6 cellular contexts compared by ENCODE assay signal in genomic region chr9:136766410-136767120, GRCh38. TPM values are rescaled to one million over a fixed set of nuclear protein-coding genes. Genes with fewer than 3 reads are reported as not detected.
DNase-seq lines count a peak whose midpoint lies in the region; ATAC-seq lines count a peak whose summit lies in the region.
"Not testable (repeated sequence)": the region's sequence is repeated elsewhere in the genome, so short reads cannot be mapped to it uniquely, and the experiment has no call there.

No MANE protein-coding gene starts in this region.

- not testable (repeated sequence) for H3K36me3 Mint-ChIP-seq in T-helper 17 cell (ENCODE audit: low read depth)

- peaks cover 13% of the 10 kb centered on the region for H3K27me3 Mint-ChIP-seq in T-helper 17 cell

- peaks cover 16% of the 10 kb centered on the region for H3K4me1 Mint-ChIP-seq in T-helper 17 cell

- peak overlapping the region; percentile 82 for H3K4me3 Mint-ChIP-seq in T-helper 17 cell

- DNase-seq in DMS153 (lab: John Stamatoyannopoulos, UW) (peak; percentile 73), NCI-H1417 (lab: John Stamatoyannopoulos, UW) (peak; percentile 56 to 94 (median 78)), T-helper 17 cell (peak; percentile 33 to 47 (median 37)), anterior cingulate cortex (lab: John Stamatoyannopoulos, UW) (peak in 34 of 58 donors; percentile 4 to 61 (median 32)), iris pigment epithelial cell (ENCODE audit: low read depth) (peak; percentile 42)
- DNase-seq in stimulated activated CD4-positive, alpha-beta T cell treated with anti-CD3 and anti-CD28 coated beads, Interleukin-2, amount 100 ng/mL, for 48 hours = peak; percentile 41 to 43

- H3K27ac Mint-ChIP-seq in T-helper 17 cell = peak overlapping the region; percentile 96

- ATAC-seq in T-helper 17 cell = peak; percentile 55

- not testable (repeated sequence) for H3K9me3 ChIP-seq in T-helper 17 cell (ENCODE audit: control insufficient read depth, low read length, poor library complexity, severe bottlenecking)

RNA-seq across cellular contexts. Expression of gene LCN15, which starts 2.2 kb away (rescaled TPM):
- not detected for total RNA-seq in T-helper 17 cell

RNA-seq across cellular contexts. Expression of gene LCN8, which starts 8.5 kb away (rescaled TPM):
- total RNA-seq in T-helper 17 cell = under 1 TPM in 1 of 2 donors, not detected in 1; 0.65 TPM

RNA-seq across cellular contexts. Expression of gene LCN6, which starts 18.2 kb away (rescaled TPM):
- total RNA-seq in T-helper 17 cell = not detected

RNA-seq across cellular contexts. Expression of gene LCN10, which starts 23.8 kb away (rescaled TPM):
- total RNA-seq in T-helper 17 cell = under 1 TPM in 1 of 2 donors, not detected in 1; 0.90 TPM

RNA-seq across cellular contexts. Expression of gene TMEM141, which starts 24.6 kb away (rescaled TPM):
- total RNA-seq in T-helper 17 cell = 10 to 100 TPM; 16.5 to 21.8 TPM

Comparison
In these comparisons a context has a peak if more than half of its experiments do, and no peak if none do; other contexts are left out.
1. Peak in every context shown above with its lines: DNase-seq and ATAC-seq.